13 cellular contexts compared by ENCODE assay signal in the genomic region with DNA sequence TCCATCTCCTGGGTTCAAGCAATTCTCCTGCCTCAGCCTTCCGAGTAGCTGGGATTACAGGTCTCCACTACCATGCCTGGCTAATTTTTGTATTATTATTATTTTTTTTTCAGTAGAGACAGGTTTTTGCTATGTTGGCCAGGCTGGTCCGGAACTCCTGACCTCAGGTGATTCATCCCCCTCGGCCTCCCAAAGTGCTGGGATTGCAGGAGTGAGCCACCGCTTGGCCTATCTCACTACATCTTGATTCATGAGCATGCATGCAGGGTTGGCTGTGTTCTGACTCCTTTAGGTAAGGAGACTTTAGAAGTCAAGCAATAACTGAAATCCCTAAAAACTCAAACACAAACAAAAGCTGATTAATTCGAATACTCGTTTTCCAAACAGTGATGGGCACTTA.
"Had no signal": no experiment of that assay in that cellular context is flagged by ENCODE, and none has a peak within 500 bp of the region (broad histone marks: within the 10 kb centered on the region; RNA-seq: fewer than 3 reads in every experiment).

No MANE protein-coding gene starts in this region.

- DNase-seq: activated CD4-positive, alpha-beta T cell treated with anti-CD3 and anti-CD28 coated beads for 48 hours; activated naive CD4-positive, alpha-beta T cell treated with anti-CD3 and anti-CD28 coated beads for 36 hours; cerebellar nuclear complex; heart right ventricle; islet precursor cell; left ventricle myocardium inferior; ovary; stimulated activated CD4-positive, alpha-beta T cell treated with anti-CD3 and anti-CD28 coated beads, Interleukin-4, amount 100 ng/mL, for 1 hour; stimulated activated CD8-positive, alpha-beta memory T cell treated with anti-CD3 and anti-CD28 coated beads, Interleukin-4, amount 100 ng/mL, for 48 hours; T-helper 9 cell; upper lobe of right lung; WERI-Rb-1 had no signal

- H3K36me3 ChIP-seq: heart right ventricle, left ventricle myocardium inferior, ovary, upper lobe of right lung, WERI-Rb-1 had no signal

- ATAC-seq: esophagus mucosa, upper lobe of right lung had no signal

- H3K27me3 ChIP-seq: heart right ventricle, ovary, upper lobe of right lung had no signal

- H3K4me3 ChIP-seq: heart right ventricle, left ventricle myocardium inferior, ovary, upper lobe of right lung had no signal

- H3K9me3 ChIP-seq: heart right ventricle, left ventricle myocardium inferior, ovary, upper lobe of right lung had no signal

- H3K4me1 ChIP-seq: left ventricle myocardium inferior, upper lobe of right lung had no signal

- H3K27ac ChIP-seq: heart right ventricle, left ventricle myocardium inferior, ovary, upper lobe of right lung, WERI-Rb-1 had no signal
